ENCODE assay signal across 8 cellular contexts in the genomic region with DNA sequence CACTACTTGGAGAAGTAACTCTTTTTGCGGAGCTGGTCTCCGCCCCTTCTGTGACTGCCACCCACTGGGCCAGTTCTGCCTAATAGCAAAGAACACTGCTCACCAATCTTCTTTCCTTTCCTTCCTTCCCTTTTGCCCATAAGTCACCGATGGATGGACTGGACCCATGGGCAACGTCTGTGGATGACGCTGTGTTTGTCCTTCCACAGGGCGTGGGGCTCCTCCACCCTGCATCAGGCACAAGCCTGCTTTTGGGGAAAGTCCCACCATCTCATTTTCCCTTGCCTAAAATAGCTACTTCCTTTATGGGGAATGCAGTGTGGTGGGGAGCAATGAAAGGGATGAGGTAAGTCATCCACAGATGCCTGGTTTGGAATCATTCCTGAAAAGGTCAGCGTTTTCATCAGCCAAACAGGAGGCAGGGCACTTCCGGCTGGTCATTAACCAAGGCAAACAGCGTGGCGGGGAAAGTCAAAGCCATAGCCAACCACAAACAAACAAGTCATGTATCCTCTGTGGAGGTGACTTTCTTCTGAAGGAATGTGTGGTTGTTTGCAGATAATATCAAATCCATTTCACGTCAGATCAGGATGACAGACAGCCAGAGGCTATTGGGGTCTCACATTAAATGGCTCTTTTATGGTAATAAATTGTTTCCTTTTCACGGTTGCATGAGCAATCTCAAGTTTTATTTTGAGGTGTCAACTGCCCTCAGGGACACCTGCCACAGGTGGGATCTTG. TPM values are rescaled to one million over a fixed set of nuclear protein-coding genes. Genes with fewer than 3 reads are reported as not detected.
DNase-seq lines count a peak whose midpoint lies in the region; ATAC-seq lines count a peak whose summit lies in the region.

No MANE protein-coding gene starts in this region.

- H2BK5ac ChIP-seq in neuronal stem cell (ENCODE audit: low read length): no peak overlapping the region

- H3K27ac Mint-ChIP-seq in activated CD8-positive, alpha-beta memory T cell treated with anti-CD3 and anti-CD28 coated beads, Interleukin-2, amount 10 ng/mL, durations not matched to agents 7 days and 5 days: no peak overlapping the region

- no peak overlapping the region for H3K27ac ChIP-seq in neuronal stem cell (replicated peaks; ENCODE audit: low read length)

- no peaks in the 10 kb centered on the region for H3K79me1 ChIP-seq in neuronal stem cell (ENCODE audit: low read depth, low read length)

- H4K8ac ChIP-seq in neuronal stem cell (ENCODE audit: low read depth, low read length): no peak overlapping the region

- no peak for ATAC-seq in activated CD8-positive, alpha-beta memory T cell treated with anti-CD3 and anti-CD28 coated beads, Interleukin-2, amount 10 ng/mL, durations not matched to agents 7 days and 5 days
- ATAC-seq in HG03565 (IDR thresholded peaks at IDR 0.05; ENCODE audit: unreplicated experiment): no peak

- no peak overlapping the region for H2BK120ac ChIP-seq in neuronal stem cell (ENCODE audit: low read depth, low read length)

- no CpG with 5 or more reads among the region's 12 CpGs for WGBS in neuronal stem cell (ENCODE audit: extremely low coverage in 2 of 2, insufficient read length in 2 of 2, insufficient replicate concordance in 1 of 2), 2 donors

- H3K4me3 Mint-ChIP-seq in activated CD8-positive, alpha-beta memory T cell treated with anti-CD3 and anti-CD28 coated beads, Interleukin-2, amount 10 ng/mL, durations not matched to agents 7 days and 5 days: no peak overlapping the region

- H2BK15ac ChIP-seq in neuronal stem cell (ENCODE audit: low read length): no peak overlapping the region

- H3K36me3 Mint-ChIP-seq in activated CD8-positive, alpha-beta memory T cell treated with anti-CD3 and anti-CD28 coated beads, Interleukin-2, amount 10 ng/mL, durations not matched to agents 7 days and 5 days: no peaks in the 10 kb centered on the region

- no peaks in the 10 kb centered on the region for H3K4me1 Mint-ChIP-seq in activated CD8-positive, alpha-beta memory T cell treated with anti-CD3 and anti-CD28 coated beads, Interleukin-2, amount 10 ng/mL, durations not matched to agents 7 days and 5 days

- H3K4me1 ChIP-seq in neuronal stem cell (ENCODE audit: control insufficient read depth in 2 of 2, insufficient read depth in 1 of 2, low read depth in 1 of 2, low read length in 2 of 2): peaks cover 2 to 5% of the 10 kb centered on the region in 2 donors

- DNase-seq in COLO668 (lab: John Stamatoyannopoulos, UW; ENCODE audit: unreplicated experiment) (peak; percentile 67), NCI-H146 (lab: John Stamatoyannopoulos, UW) (peak; percentile 60), dermis blood vessel endothelial cell (peak; percentile 97), neuronal stem cell (ENCODE audit: low spot score) (no peak), posterior cingulate gyrus (no peak), AML-193 (lab: John Stamatoyannopoulos, UW) (no peak)
- no peak for DNase-seq in activated CD8-positive, alpha-beta memory T cell treated with anti-CD3 and anti-CD28 coated beads, Interleukin-2, amount 10 ng/mL, durations not matched to agents 7 days and 5 days

- H2AFZ ChIP-seq in neuronal stem cell (ENCODE audit: low read length): peak overlapping the region; percentile 16

- H3K14ac ChIP-seq in neuronal stem cell (ENCODE audit: low read length): no peak overlapping the region

- CTCF ChIA-PET in activated CD8-positive, alpha-beta memory T cell treated with anti-CD3 and anti-CD28 coated beads, Interleukin-2, amount 10 ng/mL, durations not matched to agents 7 days and 5 days (lab: Charles Lee): no interaction called here

- H3K23ac ChIP-seq in neuronal stem cell (ENCODE audit: low read depth, low read length, poor library complexity): no peak overlapping the region

- H2AK5ac ChIP-seq in neuronal stem cell (ENCODE audit: low read depth, low read length): no peak overlapping the region

- H3K27me3 Mint-ChIP-seq in activated CD8-positive, alpha-beta memory T cell treated with anti-CD3 and anti-CD28 coated beads, Interleukin-2, amount 10 ng/mL, durations not matched to agents 7 days and 5 days: peaks cover 6% of the 10 kb centered on the region

- no peak overlapping the region for H3K4me3 ChIP-seq in neuronal stem cell (ENCODE audit: low read length in 2 of 2)

- peaks cover 0 to 12% (median 0%) of the 10 kb centered on the region in 3 experiments for H3K27me3 ChIP-seq in neuronal stem cell (ENCODE audit: control insufficient read depth in 3 of 3, insufficient read depth in 3 of 3, low read depth in 1 of 3, low read length in 3 of 3)

- H3K9ac ChIP-seq in neuronal stem cell (ENCODE audit: low read depth, low read length, poor library complexity): no peak overlapping the region

- no peak overlapping the region for H2BK12ac ChIP-seq in neuronal stem cell (ENCODE audit: low read length)

- no peak overlapping the region for H3K4ac ChIP-seq in neuronal stem cell (ENCODE audit: low read length)

- no peaks in the 10 kb centered on the region for H3K9me3 Mint-ChIP-seq in activated CD8-positive, alpha-beta memory T cell treated with anti-CD3 and anti-CD28 coated beads, Interleukin-2, amount 10 ng/mL, durations not matched to agents 7 days and 5 days (ENCODE audit: low read depth)

- H3K36me3 ChIP-seq in neuronal stem cell (replicated peaks in 1 of 2; ENCODE audit: control insufficient read depth in 2 of 2, insufficient read depth in 2 of 2, low read length in 2 of 2): no peaks in the 10 kb centered on the region

- H4K91ac ChIP-seq in neuronal stem cell (ENCODE audit: low read depth, low read length, poor library complexity): no peak overlapping the region

- H3K4me2 ChIP-seq in neuronal stem cell (ENCODE audit: insufficient read depth, low read length, poor library complexity, severe bottlenecking): no peak overlapping the region

- H3K18ac ChIP-seq in neuronal stem cell (ENCODE audit: low read length): no peak overlapping the region

- intact Hi-C loops in posterior cingulate gyrus (cut with DNase I): no loop called here

- H3K9me3 ChIP-seq in neuronal stem cell (replicated peaks in 1 of 2; ENCODE audit: control insufficient read depth in 2 of 2, insufficient read depth in 1 of 2, low read depth in 1 of 2, low read length in 2 of 2): peaks cover 2 to 5% of the 10 kb centered on the region in 2 donors

RNA-seq across cellular contexts. Expression of a gene that starts 30.7 kb away (rescaled TPM):
- total RNA-seq in dermis blood vessel endothelial cell: 12.3 and 13.1 TPM in 2 replicates
- 17.1 TPM for polyA plus RNA-seq in neuronal stem cell (2013, experiment 1 of 2)
- polyA plus RNA-seq in neuronal stem cell (2013, experiment 2 of 2): 17.1 TPM
- total RNA-seq in activated CD8-positive, alpha-beta memory T cell treated with anti-CD3 and anti-CD28 coated beads, Interleukin-2, amount 10 ng/mL, durations not matched to agents 7 days and 5 days: 10 to 100 TPM; 15.1 to 17.5 TPM

RNA-seq across cellular contexts. Expression of a gene that starts 50.1 kb away (rescaled TPM):
- 6.3 and 12.8 TPM in 2 replicates for total RNA-seq in dermis blood vessel endothelial cell
- 1.2 TPM for polyA plus RNA-seq in neuronal stem cell (2013, experiment 1 of 2)
- polyA plus RNA-seq in neuronal stem cell (2013, experiment 2 of 2): 0.90 TPM
- total RNA-seq in activated CD8-positive, alpha-beta memory T cell treated with anti-CD3 and anti-CD28 coated beads, Interleukin-2, amount 10 ng/mL, durations not matched to agents 7 days and 5 days: 1 to 10 TPM; 2.2 to 2.5 TPM

Comparison
In these comparisons a context has a peak if more than half of its experiments do, and no peak if none do; other contexts are left out.
1. DNase-seq: peak in COLO668 (single experiment), NCI-H146 (single experiment) and dermis blood vessel endothelial cell (single experiment); none in neuronal stem cell (single experiment), posterior cingulate gyrus (0 of 10), activated CD8-positive, alpha-beta memory T cell treated with anti-CD3 and anti-CD28 coated beads, Interleukin-2, amount 10 ng/mL, durations not matched to agents 7 days and 5 days (single experiment) and AML-193 (0 of 2).